Comparison of ENCODE assay signal across 24 cellular contexts in the genomic region with DNA sequence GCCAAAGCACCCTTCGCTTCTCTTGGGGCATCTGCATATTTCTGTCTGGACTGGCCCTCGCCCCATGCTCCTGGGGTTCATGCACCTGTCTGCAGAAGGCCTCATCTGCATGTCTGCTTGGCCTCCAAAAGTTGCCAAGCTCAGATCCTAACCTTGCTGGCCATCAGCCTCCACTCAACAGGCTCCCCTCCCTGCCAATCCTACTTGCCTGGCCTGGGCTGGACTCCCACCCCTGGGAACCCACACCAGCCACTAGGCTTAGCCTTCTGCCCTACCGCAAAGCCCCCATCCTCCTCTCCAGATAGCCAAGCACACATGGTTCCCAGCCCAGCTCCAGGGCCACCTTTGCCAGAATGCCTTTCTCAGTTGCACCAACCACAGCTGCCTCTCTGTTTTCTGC.
"Had no signal": no experiment of that assay in that cellular context is flagged by ENCODE, and none has a peak within 500 bp of the region (broad histone marks: within the 10 kb centered on the region; RNA-seq: fewer than 3 reads in every experiment).

No MANE protein-coding gene starts in this region.

- ATAC-seq: activated T-helper 17 cell treated with anti-CD3 and anti-CD28 coated beads, Interleukin-2, amount 50 U/mL, for 72 hours had no signal

- H3K4me3 ChIP-seq: K562 had no signal

- H3K4me1 Mint-ChIP-seq: activated T-helper 17 cell treated with anti-CD3 and anti-CD28 coated beads, Interleukin-2, amount 50 U/mL, for 72 hours had no signal

- DNase-seq: activated CD4-positive, alpha-beta T cell treated with anti-CD3 and anti-CD28 coated beads for 1 hour; activated CD4-positive, alpha-beta T cell treated with anti-CD3 and anti-CD28 coated beads, Interleukin-2, amount 10 ng/mL, durations not matched to agents 24 days and 14 days; activated CD4-positive, alpha-beta T cell treated with anti-CD3 and anti-CD28 coated beads, Interleukin-2, amount 50 U/mL, for 48 hours; activated CD8-positive, alpha-beta memory T cell treated with anti-CD3 and anti-CD28 coated beads for 24 hours; activated gamma-delta T cell; activated naive CD4-positive, alpha-beta T cell treated with anti-CD3 and anti-CD28 coated beads for 36 hours; activated T-cell treated with anti-CD3 and anti-CD28 coated beads for 4 hours; activated T-cell treated with anti-CD3 and anti-CD28 coated beads, Interleukin-2, amount 50 U/mL, for 48 hours; amygdala; caudate nucleus; Karpas-422; NCI-H1048; NCI-H1694; NCI-H345; NCI-H510A; NCI-H526 treated with DMSO at 0.1 percent for 48 hours; NK-92 treated with Interleukin-12 subunit alpha and Interleukin-12 subunit beta, amount 100 ng/mL, for 24 hours; SHP77; T-helper 17 cell; T-helper 9 cell had no signal

- H3K27ac Mint-ChIP-seq: activated CD4-positive, alpha-beta T cell treated with anti-CD3 and anti-CD28 coated beads, Interleukin-2, amount 10 ng/mL, durations not matched to agents 24 days and 14 days; activated naive CD4-positive, alpha-beta T cell treated with anti-CD3 and anti-CD28 coated beads for 36 hours; activated naive CD8-positive, alpha-beta T cell; activated T-helper 17 cell treated with anti-CD3 and anti-CD28 coated beads, Interleukin-2, amount 50 U/mL, for 72 hours; WTC11 had no signal

- H3K27me3 Mint-ChIP-seq: activated naive CD8-positive, alpha-beta T cell had no signal

- H3K9me3 Mint-ChIP-seq: activated CD4-positive, alpha-beta T cell treated with anti-CD3 and anti-CD28 coated beads, Interleukin-2, amount 10 ng/mL, durations not matched to agents 24 days and 14 days; activated naive CD4-positive, alpha-beta T cell treated with anti-CD3 and anti-CD28 coated beads for 36 hours; activated T-helper 17 cell treated with anti-CD3 and anti-CD28 coated beads, Interleukin-2, amount 50 U/mL, for 72 hours had no signal

- H3K36me3 Mint-ChIP-seq: activated naive CD8-positive, alpha-beta T cell had no signal

- H3K4me3 Mint-ChIP-seq: activated CD4-positive, alpha-beta T cell treated with anti-CD3 and anti-CD28 coated beads, Interleukin-2, amount 10 ng/mL, durations not matched to agents 24 days and 14 days; activated naive CD4-positive, alpha-beta T cell treated with anti-CD3 and anti-CD28 coated beads for 36 hours; activated naive CD8-positive, alpha-beta T cell; activated T-helper 17 cell treated with anti-CD3 and anti-CD28 coated beads, Interleukin-2, amount 50 U/mL, for 72 hours; T-helper 17 cell; WTC11 had no signal
